ENCODE assay signal across 6 cellular contexts in the genomic region with DNA sequence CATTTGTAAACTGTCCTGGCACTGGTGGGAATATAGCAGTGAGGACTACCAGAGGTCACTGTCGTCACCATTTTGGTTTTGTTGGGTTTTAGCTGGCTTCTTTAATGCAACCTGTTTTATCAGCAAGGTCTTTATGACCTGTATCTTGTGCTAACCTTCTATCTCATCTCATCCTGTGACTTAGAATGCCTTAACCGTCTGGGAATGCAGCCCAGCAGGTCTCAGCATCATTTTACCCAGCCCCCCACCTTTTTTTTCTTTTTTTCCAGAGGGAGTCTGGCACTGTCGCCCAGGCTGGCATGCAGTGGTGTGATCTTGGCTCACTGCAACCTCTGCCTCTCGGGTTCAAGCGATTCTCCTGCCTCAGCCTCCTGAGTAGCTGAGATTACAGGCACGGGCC. TPM values are rescaled to one million over a fixed set of nuclear protein-coding genes. Genes with fewer than 3 reads are reported as not detected.
A peak's percentile ranks its signal among the peaks of the same experiment; 100 is the strongest.
DNase-seq lines count a peak whose midpoint lies in the region; TF ChIP-seq lines count a peak whose summit lies in the region.
"Not testable (repeated sequence)": the region's sequence is repeated elsewhere in the genome, so short reads cannot be mapped to it uniquely, and the experiment has no call there.

No MANE protein-coding gene starts in this region.

- not testable (repeated sequence) for H3K36me3 ChIP-seq in HUES6 (ENCODE audit: control insufficient read depth, insufficient read depth, low read length); endodermal cell (ENCODE audit: control insufficient read depth, insufficient read depth, low read length)

- not testable (repeated sequence) for H3K9me3 ChIP-seq in HUES6 (ENCODE audit: control insufficient read depth, insufficient read depth, low read depth, low read length); endodermal cell (ENCODE audit: control insufficient read depth, low read length)

- not testable (repeated sequence) for H3K4me3 ChIP-seq in HUES6 (ENCODE audit: low read depth, low read length); endodermal cell (ENCODE audit: low read length)

- H3K9me3 Mint-ChIP-seq in endodermal cell, mesothelial cell of epicardium: not testable (repeated sequence)

- H3K9ac ChIP-seq in HUES6 (ENCODE audit: low read length) (peak overlapping the region; percentile 6), endodermal cell (ENCODE audit: extremely low read depth, low read length, poor library complexity, severe bottlenecking) (peak overlapping the region; percentile 47)

- H3K27me3 ChIP-seq in HUES6 (ENCODE audit: control insufficient read depth, insufficient read depth, low read length); endodermal cell (ENCODE audit: control insufficient read depth, insufficient read depth, low read length, poor library complexity, severe bottlenecking): not testable (repeated sequence)

- not testable (repeated sequence) for H3K4me3 Mint-ChIP-seq in endodermal cell, mesothelial cell of epicardium

- DNase-seq in ELF-1 (ENCODE audit: low read depth, low spot score) (peak; percentile 67), endodermal cell (peak; percentile 73), islet precursor cell (peak; percentile 91)
- DNase-seq in activated CD8-positive, alpha-beta memory T cell treated with anti-CD3 and anti-CD28 coated beads for 24 hours: peak; percentile 17
- not testable (repeated sequence) for DNase-seq in mesothelial cell of epicardium (ENCODE audit: low spot score in 2 of 2, unreplicated experiment in 2 of 2)

- 72 to 87% methylated on average over 5 to 6 of the region's 6 CpGs for WGBS in endodermal cell (ENCODE audit: insufficient coverage in 1 of 2, insufficient read length in 1 of 2), 2 experiments

- not testable (repeated sequence) for TF ChIP-seq CTCF in endodermal cell (conservative IDR thresholded peaks at IDR 0.05); mesothelial cell of epicardium (IDR thresholded peaks at IDR 0.05; ENCODE audit: unreplicated experiment)

- not testable (repeated sequence) for H3K36me3 Mint-ChIP-seq in endodermal cell (ENCODE audit: low read depth); mesothelial cell of epicardium

- H3K27me3 Mint-ChIP-seq in endodermal cell (ENCODE audit: insufficient read depth); mesothelial cell of epicardium (ENCODE audit: low read depth): not testable (repeated sequence)

- H3K27ac Mint-ChIP-seq in endodermal cell (peak overlapping the region; percentile 91), mesothelial cell of epicardium (peak overlapping the region; percentile 87)

- peaks cover 20% of the 10 kb centered on the region for H3K4me1 Mint-ChIP-seq in endodermal cell
- peaks cover 23% of the 10 kb centered on the region for H3K4me1 Mint-ChIP-seq in mesothelial cell of epicardium

- peaks cover 11% of the 10 kb centered on the region for H3K4me1 ChIP-seq in HUES6 (ENCODE audit: control insufficient read depth, insufficient read depth, low read length)
- H3K4me1 ChIP-seq in endodermal cell (ENCODE audit: control insufficient read depth, insufficient read depth, low read length): not testable (repeated sequence)

- H3K27ac ChIP-seq in HUES6 (ENCODE audit: low read depth, low read length): 0 out of 2 replicates have a peak overlapping the region, but pooled peaks have one; percentile 15
- peak overlapping the region; percentile 24 for H3K27ac ChIP-seq in endodermal cell (ENCODE audit: low read depth, low read length)

RNA-seq across cellular contexts. Expression of a gene that starts 14.0 kb away (rescaled TPM):
- total RNA-seq in endodermal cell (10 to 100 TPM; 42.2 to 56.3 TPM), mesothelial cell of epicardium (75.8 to 81.4 TPM (median 76.5 TPM) in 3 replicates)
- 32.5 TPM for polyA plus RNA-seq in endodermal cell (2013, experiment 1 of 2)
- polyA plus RNA-seq in endodermal cell (2013, experiment 2 of 2): 36.1 TPM
